Comparison of ENCODE assay signal across 31 cellular contexts in the genomic region with DNA sequence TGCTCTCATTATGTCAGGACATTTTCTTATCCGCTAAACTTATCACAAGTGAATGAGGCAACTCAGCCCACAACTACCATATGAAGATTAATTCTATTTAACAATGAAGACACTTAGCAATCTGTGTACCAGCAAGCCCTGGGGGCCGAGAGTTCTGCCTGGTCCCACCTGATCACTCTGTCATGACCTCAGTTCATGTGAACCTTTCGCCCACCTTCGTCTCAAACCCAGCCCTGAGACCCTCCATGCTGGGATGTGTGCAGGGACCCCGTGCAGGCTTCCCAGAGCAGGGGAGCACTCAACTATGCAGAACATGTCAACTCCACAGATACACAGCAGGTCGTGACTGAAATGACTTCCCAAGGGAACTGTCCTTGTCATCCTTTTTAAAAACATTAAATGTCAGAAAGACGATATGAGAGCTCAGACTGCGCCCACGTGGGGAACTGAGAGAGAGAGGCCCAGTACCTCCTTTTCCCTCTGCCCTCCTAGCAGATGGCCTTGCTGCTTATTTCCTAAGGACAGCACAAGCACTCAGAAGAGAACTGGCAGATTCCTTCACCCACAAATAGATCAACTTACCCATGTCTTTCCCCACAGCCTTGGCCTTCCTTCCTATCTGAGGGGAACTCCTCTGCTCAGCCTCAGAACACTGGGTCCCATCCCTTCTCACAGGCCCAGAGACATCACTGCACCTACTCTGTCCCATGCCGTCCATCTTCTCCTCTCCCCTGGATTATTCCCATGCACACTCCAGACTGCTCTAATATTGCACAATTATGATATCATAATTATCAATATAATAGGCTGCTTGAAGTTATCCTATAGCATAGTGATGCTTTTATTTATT. TPM values are rescaled to one million over a fixed set of nuclear protein-coding genes. Genes with fewer than 3 reads are reported as not detected.
DNase-seq lines count a peak whose midpoint lies in the region; ATAC-seq lines count a peak whose summit lies in the region.
"Had no signal": no experiment of that assay in that cellular context is flagged by ENCODE, and none has a peak within 500 bp of the region (broad histone marks: within the 10 kb centered on the region; RNA-seq: fewer than 3 reads in every experiment).

No MANE protein-coding gene starts in this region.

- H2BK120ac ChIP-seq in neuronal stem cell (ENCODE audit: low read depth, low read length): no peak overlapping the region

- no peak for ATAC-seq in HG03571 (IDR thresholded peaks at IDR 0.05; ENCODE audit: unreplicated experiment)
- ATAC-seq: Right ventricle myocardium inferior, SK-N-SH treated with all-trans-retinoic acid at 6 μM for 48 hours had no signal

- DNase-seq in NCI-H2171 treated with DMSO at 0.1 percent for 48 hours (lab: John Stamatoyannopoulos, UW) (peak; percentile 22), NCI-H2171 (lab: John Stamatoyannopoulos, UW) (no peak), amniotic epithelial cell (ENCODE audit: low read depth) (peak; percentile 46), neuronal stem cell (ENCODE audit: low spot score) (no peak), ureter (ENCODE audit: low spot score) (no peak), SKM-1 treated with dmso at 0.1 percent for 144 hours (lab: John Stamatoyannopoulos, UW; ENCODE audit: unreplicated experiment) (no peak), hepatic stellate cell (ENCODE audit: low spot score) (no peak)
- DNase-seq: activated CD4-positive, alpha-beta memory T cell treated with anti-CD3 and anti-CD28 coated beads for 36 hours; activated CD4-positive, CD25-positive, alpha-beta regulatory T cell treated with anti-CD3 and anti-CD28 coated beads, Interleukin-2, amount 50 U/mL, for 72 hours; activated CD8-positive, alpha-beta memory T cell treated with anti-CD3 and anti-CD28 coated beads, Interleukin-2, amount 50 U/mL, for 4 hours; activated naive CD4-positive, alpha-beta T cell treated with anti-CD3 and anti-CD28 coated beads, Interleukin-2, amount 10 ng/mL, durations not matched to agents 7 days and 5 days; amniotic stem cell; CD4-positive, alpha-beta T cell; DMS 273 treated with DMSO at 0.1 percent for 48 hours; EL; esophagus squamous epithelium; foreskin melanocyte; H9; kidney glomerular epithelial cell; MM.1S; naive B cell; NCI-H1930; NCI-H526; PC-9; stimulated activated CD4-positive, alpha-beta T cell treated with anti-CD3 and anti-CD28 coated beads, Interleukin-4, amount 100 ng/mL, for 24 hours had no signal

- no peak overlapping the region for H3K18ac ChIP-seq in neuronal stem cell (ENCODE audit: low read length)

- no peak overlapping the region for H2AFZ ChIP-seq in neuronal stem cell (ENCODE audit: low read length)
- H2AFZ ChIP-seq: PC-9 had no signal

- no peak overlapping the region for H4K91ac ChIP-seq in neuronal stem cell (ENCODE audit: low read depth, low read length, poor library complexity)

- no peak overlapping the region for H3K4ac ChIP-seq in neuronal stem cell (ENCODE audit: low read length)

- H3K79me1 ChIP-seq in neuronal stem cell (ENCODE audit: low read depth, low read length): peaks cover 7% of the 10 kb centered on the region

- peaks cover 1 to 9% of the 10 kb centered on the region in 2 donors for H3K9me3 ChIP-seq in neuronal stem cell (replicated peaks in 1 of 2; ENCODE audit: control insufficient read depth in 2 of 2, insufficient read depth in 1 of 2, low read depth in 1 of 2, low read length in 2 of 2)
- H3K9me3 ChIP-seq: esophagus squamous epithelium, thoracic aorta had no signal

- WGBS in neuronal stem cell (ENCODE audit: extremely low coverage in 2 of 2, insufficient read length in 2 of 2, insufficient replicate concordance in 1 of 2), 2 donors: no CpG with 5 or more reads among the region's 10 CpGs

- H4K8ac ChIP-seq in neuronal stem cell (ENCODE audit: low read depth, low read length): no peak overlapping the region

- peaks cover 9 to 17% of the 10 kb centered on the region in 2 donors for H3K36me3 ChIP-seq in neuronal stem cell (replicated peaks in 1 of 2; ENCODE audit: control insufficient read depth in 2 of 2, insufficient read depth in 2 of 2, low read length in 2 of 2)
- H3K36me3 ChIP-seq: thoracic aorta had no signal

- H3K9ac ChIP-seq in neuronal stem cell (ENCODE audit: low read depth, low read length, poor library complexity): peak overlapping the region; percentile 32

- H2AK5ac ChIP-seq in neuronal stem cell (ENCODE audit: low read depth, low read length): no peak overlapping the region

- H3K27me3 ChIP-seq in neuronal stem cell (ENCODE audit: control insufficient read depth in 3 of 3, insufficient read depth in 3 of 3, low read depth in 1 of 3, low read length in 3 of 3): no peaks in the 10 kb centered on the region
- H3K27me3 ChIP-seq: esophagus squamous epithelium had no signal

- H2BK15ac ChIP-seq in neuronal stem cell (ENCODE audit: low read length): no peak overlapping the region

- H2BK5ac ChIP-seq in neuronal stem cell (ENCODE audit: low read length): no peak overlapping the region

- H2BK12ac ChIP-seq in neuronal stem cell (ENCODE audit: low read length): no peak overlapping the region

- H3K4me2 ChIP-seq in neuronal stem cell (ENCODE audit: insufficient read depth, low read length, poor library complexity, severe bottlenecking): no peak overlapping the region
- H3K4me2 ChIP-seq: PC-9 had no signal

- H3K4me1 ChIP-seq in neuronal stem cell (ENCODE audit: control insufficient read depth in 2 of 2, insufficient read depth in 1 of 2, low read depth in 1 of 2, low read length in 2 of 2): no peaks in the 10 kb centered on the region

- H3K23ac ChIP-seq in neuronal stem cell (ENCODE audit: low read depth, low read length, poor library complexity): no peak overlapping the region

- H3K4me3 ChIP-seq in neuronal stem cell (ENCODE audit: low read length in 2 of 2): no peak overlapping the region
- H3K4me3 ChIP-seq: esophagus squamous epithelium, PC-9, thoracic aorta had no signal

- no peak overlapping the region for H3K14ac ChIP-seq in neuronal stem cell (ENCODE audit: low read length)

- no peak overlapping the region for H3K27ac ChIP-seq in neuronal stem cell (replicated peaks; ENCODE audit: low read length)
- H3K27ac ChIP-seq: 22Rv1, esophagus squamous epithelium, HL-60, PC-9, thoracic aorta had no signal

RNA-seq across cellular contexts. Expression of a gene that starts 11.5 kb away (rescaled TPM):
- 24.8 TPM for polyA plus RNA-seq in neuronal stem cell (2013, experiment 1 of 2)
- polyA plus RNA-seq in neuronal stem cell (2013, experiment 2 of 2): 27.3 TPM
- 105 TPM for total RNA-seq in ureter

RNA-seq across cellular contexts. Expression of a gene that starts 28.4 kb away (rescaled TPM):
- 30.1 TPM for polyA plus RNA-seq in neuronal stem cell (2013, experiment 1 of 2)
- 30.6 TPM for polyA plus RNA-seq in neuronal stem cell (2013, experiment 2 of 2)
- 3.8 TPM for total RNA-seq in ureter

Comparison
In these comparisons a context has a peak if more than half of its experiments do, and no peak if none do; other contexts are left out.
1. DNase-seq: peak in NCI-H2171 treated with DMSO at 0.1 percent for 48 hours (single experiment) and amniotic epithelial cell (single experiment); none in NCI-H2171 (single experiment), neuronal stem cell (single experiment), ureter (single experiment), SKM-1 treated with dmso at 0.1 percent for 144 hours (single experiment) and hepatic stellate cell (single experiment).